In the genomic region with DNA sequence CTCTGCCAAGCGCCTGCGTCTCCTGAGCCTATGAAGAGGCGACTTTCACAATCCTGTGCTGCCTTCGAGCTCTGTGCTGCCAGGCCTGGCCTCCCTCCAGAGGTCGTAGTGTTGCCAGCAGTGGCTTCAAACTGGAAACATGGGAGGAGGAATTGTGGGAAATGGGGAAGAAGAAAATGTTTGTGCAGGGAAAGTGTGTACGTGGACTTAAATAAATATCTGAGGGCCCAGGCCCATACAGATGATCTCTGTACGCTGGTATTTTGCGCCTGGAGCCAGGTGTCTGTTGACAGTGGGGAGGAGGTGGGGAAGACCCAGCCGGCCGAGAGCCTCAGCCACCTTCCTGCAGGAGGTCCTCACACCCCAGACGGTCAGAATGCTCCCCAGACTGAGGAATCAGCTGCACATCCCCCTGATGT, we compare ENCODE assay signal across 1 cellular context.
TF ChIP-seq lines count a peak whose summit lies in the region.

No MANE protein-coding gene starts in this region.

TF ChIP-seq in HEK293, 187 proteins besides CTCF, POLR2A, EP300 and RAD21 (continued from another document):
- TF ChIP-seq, protein P1, sequence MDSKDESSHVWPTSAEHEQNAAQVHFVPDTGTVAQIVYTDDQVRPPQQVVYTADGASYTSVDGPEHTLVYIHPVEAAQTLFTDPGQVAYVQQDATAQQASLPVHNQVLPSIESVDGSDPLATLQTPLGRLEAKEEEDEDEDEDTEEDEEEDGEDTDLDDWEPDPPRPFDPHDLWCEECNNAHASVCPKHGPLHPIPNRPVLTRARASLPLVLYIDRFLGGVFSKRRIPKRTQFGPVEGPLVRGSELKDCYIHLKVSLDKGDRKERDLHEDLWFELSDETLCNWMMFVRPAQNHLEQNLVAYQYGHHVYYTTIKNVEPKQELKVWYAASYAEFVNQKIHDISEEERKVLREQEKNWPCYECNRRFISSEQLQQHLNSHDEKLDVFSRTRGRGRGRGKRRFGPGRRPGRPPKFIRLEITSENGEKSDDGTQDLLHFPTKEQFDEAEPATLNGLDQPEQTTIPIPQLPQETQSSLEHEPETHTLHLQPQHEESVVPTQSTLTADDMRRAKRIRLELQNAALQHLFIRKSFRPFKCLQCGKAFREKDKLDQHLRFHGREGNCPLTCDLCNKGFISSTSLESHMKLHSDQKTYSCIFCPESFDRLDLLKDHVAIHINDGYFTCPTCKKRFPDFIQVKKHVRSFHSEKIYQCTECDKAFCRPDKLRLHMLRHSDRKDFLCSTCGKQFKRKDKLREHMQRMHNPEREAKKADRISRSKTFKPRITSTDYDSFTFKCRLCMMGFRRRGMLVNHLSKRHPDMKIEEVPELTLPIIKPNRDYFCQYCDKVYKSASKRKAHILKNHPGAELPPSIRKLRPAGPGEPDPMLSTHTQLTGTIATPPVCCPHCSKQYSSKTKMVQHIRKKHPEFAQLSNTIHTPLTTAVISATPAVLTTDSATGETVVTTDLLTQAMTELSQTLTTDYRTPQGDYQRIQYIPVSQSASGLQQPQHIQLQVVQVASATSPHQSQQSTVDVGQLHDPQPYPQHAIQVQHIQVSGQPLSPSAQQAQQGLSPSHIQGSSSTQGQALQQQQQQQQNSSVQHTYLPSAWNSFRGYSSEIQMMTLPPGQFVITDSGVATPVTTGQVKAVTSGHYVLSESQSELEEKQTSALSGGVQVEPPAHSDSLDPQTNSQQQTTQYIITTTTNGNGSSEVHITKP (tag by site-specific recombination; IDR thresholded peaks at IDR 0.05), result no peak
- TF ChIP-seq ZNF202 (tag by site-specific recombination; IDR thresholded peaks at IDR 0.05; ENCODE audit: borderline replicate concordance) (no peak), ZNF354C (tag by site-specific recombination; IDR thresholded peaks at IDR 0.05; ENCODE audit: borderline replicate concordance, low read depth) (no peak), ZNF624 (tag by site-specific recombination; IDR thresholded peaks at IDR 0.05) (no peak), GFI1B (tag by site-specific recombination; IDR thresholded peaks at IDR 0.05) (no peak), ZNF792 (tag by site-specific recombination; IDR thresholded peaks at IDR 0.05) (no peak), ZNF585B (tag by site-specific recombination; IDR thresholded peaks at IDR 0.05) (no peak), ZNF341 (tag by site-specific recombination; IDR thresholded peaks at IDR 0.05; ENCODE audit: low read depth) (no peak), ZFHX2 (tag by site-specific recombination; conservative IDR thresholded peaks at IDR 0.05) (no peak)
- TF ChIP-seq, protein P2, sequence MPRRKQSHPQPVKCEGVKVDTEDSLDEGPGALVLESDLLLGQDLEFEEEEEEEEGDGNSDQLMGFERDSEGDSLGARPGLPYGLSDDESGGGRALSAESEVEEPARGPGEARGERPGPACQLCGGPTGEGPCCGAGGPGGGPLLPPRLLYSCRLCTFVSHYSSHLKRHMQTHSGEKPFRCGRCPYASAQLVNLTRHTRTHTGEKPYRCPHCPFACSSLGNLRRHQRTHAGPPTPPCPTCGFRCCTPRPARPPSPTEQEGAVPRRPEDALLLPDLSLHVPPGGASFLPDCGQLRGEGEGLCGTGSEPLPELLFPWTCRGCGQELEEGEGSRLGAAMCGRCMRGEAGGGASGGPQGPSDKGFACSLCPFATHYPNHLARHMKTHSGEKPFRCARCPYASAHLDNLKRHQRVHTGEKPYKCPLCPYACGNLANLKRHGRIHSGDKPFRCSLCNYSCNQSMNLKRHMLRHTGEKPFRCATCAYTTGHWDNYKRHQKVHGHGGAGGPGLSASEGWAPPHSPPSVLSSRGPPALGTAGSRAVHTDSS (tag by site-specific recombination; IDR thresholded peaks at IDR 0.05), result no peak
